8 cellular contexts compared by ENCODE assay signal in the genomic region with DNA sequence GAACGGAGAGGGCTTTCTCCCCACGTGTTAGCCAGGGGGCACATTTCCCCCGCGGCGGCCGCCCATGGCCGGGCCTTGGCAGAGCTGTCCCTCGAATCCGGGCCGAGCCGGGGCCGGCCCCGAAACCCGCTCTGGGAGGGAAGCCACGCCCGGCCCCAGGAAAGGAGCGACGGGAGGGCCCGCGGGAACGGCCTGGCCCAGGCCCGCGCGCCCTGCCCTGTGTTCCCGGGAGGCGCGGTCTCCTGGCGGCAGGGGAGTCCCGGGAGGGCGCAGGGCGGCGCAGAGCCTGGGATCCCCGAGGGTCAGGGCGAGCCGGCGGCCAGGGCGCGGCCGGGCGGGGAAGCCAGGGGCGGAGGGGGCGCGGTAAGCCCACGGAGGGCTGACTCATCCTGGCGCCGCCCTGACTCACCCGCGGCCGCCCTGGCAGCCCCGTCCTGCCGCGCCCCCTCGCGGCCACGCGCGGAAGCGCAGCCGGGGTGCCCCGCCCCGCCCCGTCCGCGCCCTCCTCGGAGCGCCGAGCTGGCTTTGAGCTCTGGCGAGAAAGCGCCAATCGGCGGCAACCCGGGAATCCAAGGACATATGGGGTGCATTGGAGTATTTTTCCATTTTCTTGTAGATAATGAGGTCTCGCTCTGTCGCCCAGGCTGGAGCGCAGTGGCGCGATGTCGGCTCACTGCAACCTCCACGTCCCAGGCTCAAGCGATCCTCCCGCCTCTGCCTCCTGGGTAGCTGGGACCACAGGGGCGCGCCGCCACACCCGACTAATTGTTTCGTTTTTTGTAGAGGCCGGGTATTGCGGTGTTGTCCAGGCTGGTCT. TPM values are rescaled to one million over a fixed set of nuclear protein-coding genes. Genes with fewer than 3 reads are reported as not detected.
DNase-seq lines count a peak whose midpoint lies in the region; ATAC-seq and TF ChIP-seq lines count a peak whose summit lies in the region.

No MANE protein-coding gene starts in this region.

- H3K4me1 ChIP-seq in A673 (ENCODE audit: insufficient read depth, low read length, poor library complexity, severe bottlenecking) = peaks cover 7% of the 10 kb centered on the region
- H3K4me1 ChIP-seq in effector memory CD4-positive, alpha-beta T cell (ENCODE audit: control insufficient read depth, insufficient read depth, low read length, poor library complexity, severe bottlenecking) = peaks cover 3% of the 10 kb centered on the region

- peak; percentile 56 for TF ChIP-seq CTCF in A673 (conservative IDR thresholded peaks at IDR 0.05; ENCODE audit: low read depth, low read length)

- CTCF ChIA-PET in A673 (lab: Charles Lee) = interaction anchor here (0.6 to 1.5 kb wide), 6 partner anchors 72 to 290 kb away, joined by 3 to 21 read pairs (median 4); no protein-coding TSS in a partner anchor

- ATAC-seq in GM18502 (IDR thresholded peaks at IDR 0.05; ENCODE audit: poor library complexity, unreplicated experiment) = peak; percentile 82
- peak; percentile 74 for ATAC-seq in HG03045 (IDR thresholded peaks at IDR 0.05; ENCODE audit: unreplicated experiment)
- peak; percentile 95 for ATAC-seq in memory B cell (ENCODE audit: low read depth)

- DNase-seq in A673 (ENCODE audit: low spot score) = peak; percentile 87
- peak; percentile 83 for DNase-seq in NCI-H460 (ENCODE audit: extremely low read depth, low read depth)
- peak; percentile 97 for DNase-seq in activated CD8-positive, alpha-beta memory T cell treated with anti-CD3 and anti-CD28 coated beads for 24 hours
- DNase-seq in effector memory CD4-positive, alpha-beta T cell = peak; percentile 69 to 72 (median 71)
- peak; percentile 91 to 96 for DNase-seq in memory B cell (ENCODE audit: low spot score in 2 of 2)
- peak; percentile 64 to 81 (median 69) for DNase-seq in stimulated activated CD4-positive, alpha-beta T cell treated with anti-CD3 and anti-CD28 coated beads, TNF-alpha, amount 100 ng/mL, for 48 hours (ENCODE audit: low read depth in 3 of 3)

- H3K27ac Mint-ChIP-seq in memory B cell = peak overlapping the region; percentile 78

- peak overlapping the region; percentile 55 for H3K4me3 ChIP-seq in A673 (ENCODE audit: low read depth, low read length, poor library complexity, severe bottlenecking)
- H3K4me3 ChIP-seq in effector memory CD4-positive, alpha-beta T cell (ENCODE audit: insufficient read depth, low read depth, low read length, poor library complexity, severe bottlenecking) = peak overlapping the region; percentile 51

- H3K36me3 ChIP-seq in A673 (ENCODE audit: insufficient read depth, low read length, poor library complexity, severe bottlenecking) = no peaks in the 10 kb centered on the region
- H3K36me3 ChIP-seq in effector memory CD4-positive, alpha-beta T cell (ENCODE audit: control insufficient read depth, insufficient read depth, low read length) = no peaks in the 10 kb centered on the region

- intact Hi-C loops in A673 (cut with micrococcal nuclease; ENCODE audit: unreplicated experiment) = loop anchor here (5.0 kb wide), 1 partner anchor 296 kb away; no protein-coding TSS in a partner anchor

- no peaks in the 10 kb centered on the region for H3K9me3 ChIP-seq in A673 (ENCODE audit: low read depth, low read length, poor library complexity, severe bottlenecking)
- H3K9me3 ChIP-seq in effector memory CD4-positive, alpha-beta T cell (ENCODE audit: control insufficient read depth, low read length) = no peaks in the 10 kb centered on the region

- POLR2A ChIA-PET in A673 (lab: Charles Lee; ENCODE audit: low non-redundant PET) = no interaction called here

- no TSS peak for BruUV-seq in A673 (replicated peaks; lab: Mats Ljungman, UMichigan)

- peaks cover 7% of the 10 kb centered on the region for H3K4me1 Mint-ChIP-seq in memory B cell

- H3K4me3 Mint-ChIP-seq in memory B cell = peak overlapping the region; percentile 87

- no peaks in the 10 kb centered on the region for H3K27me3 ChIP-seq in A673 (replicated peaks; ENCODE audit: insufficient read depth, low read depth, low read length, poor library complexity)
- H3K27me3 ChIP-seq in effector memory CD4-positive, alpha-beta T cell (replicated peaks; ENCODE audit: control insufficient read depth, insufficient read depth, low read length, poor library complexity, severe bottlenecking) = peaks cover 10% of the 10 kb centered on the region

- no peaks in the 10 kb centered on the region for H3K9me3 Mint-ChIP-seq in memory B cell

- peak overlapping the region; percentile 80 for H3K27ac ChIP-seq in A673 (ENCODE audit: low read depth, low read length, poor library complexity, severe bottlenecking)
- peak overlapping the region; percentile 41 for H3K27ac ChIP-seq in effector memory CD4-positive, alpha-beta T cell (ENCODE audit: insufficient read depth, low read length, poor library complexity, severe bottlenecking)

- H3K36me3 Mint-ChIP-seq in memory B cell = no peaks in the 10 kb centered on the region

- H3K27me3 Mint-ChIP-seq in memory B cell = peaks cover 24% of the 10 kb centered on the region

RNA-seq across cellular contexts. Expression of gene PLEKHG6, which starts 31.8 kb away (rescaled TPM):
- 1.0 TPM in 1 of 2 replicates, not detected in the other for total RNA-seq in A673 (2021)
- not detected in 2 replicates for total RNA-seq in NCI-H460 (2014; rRNA removed; shearing (Covaris generic))
- polyA plus RNA-seq in NCI-H460 (2014; cell fraction: nucleus; rRNA removed) = 0.38 TPM in 1 of 2 replicates, not detected in the other

Comparison
In these comparisons a context has a peak if more than half of its experiments do, and no peak if none do; other contexts are left out.
1. Peak in every context shown above with its lines: DNase-seq, ATAC-seq, H3K4me3 ChIP-seq and H3K27ac ChIP-seq.